Comparison of ENCODE assay signal across 8 cellular contexts in the genomic region with DNA sequence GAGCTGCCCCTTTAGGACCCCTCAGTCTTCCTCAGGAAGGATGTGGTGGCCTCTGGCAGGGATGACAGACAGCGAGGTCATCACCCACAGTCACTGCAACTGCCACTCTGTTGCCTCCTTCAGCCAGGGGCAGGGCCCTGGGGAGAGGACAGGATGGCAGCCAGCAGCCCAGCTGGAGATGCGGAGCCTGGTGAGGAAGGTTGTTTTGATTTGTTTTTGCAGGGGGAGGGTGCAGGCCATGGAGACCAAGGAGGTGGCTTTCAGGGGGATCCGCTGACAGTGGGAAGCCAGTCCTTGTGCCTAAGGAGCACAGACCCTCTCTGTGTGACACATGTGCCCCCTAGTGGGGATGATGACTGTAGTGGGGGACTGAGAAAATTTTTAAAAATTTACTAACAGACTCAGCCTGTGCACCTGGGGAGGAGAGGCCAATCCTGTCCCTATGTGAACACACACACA. TPM values are rescaled to one million over a fixed set of nuclear protein-coding genes. Genes with fewer than 3 reads are reported as not detected.
A peak's percentile ranks its signal among the peaks of the same experiment; 100 is the strongest.
DNase-seq lines count a peak whose midpoint lies in the region; ATAC-seq, FAIRE-seq and TF ChIP-seq lines count a peak whose summit lies in the region.
"Had no signal": no experiment of that assay in that cellular context is flagged by ENCODE, and none has a peak within 500 bp of the region (broad histone marks: within the 10 kb centered on the region; RNA-seq: fewer than 3 reads in every experiment).

No MANE protein-coding gene starts in this region.

- no peaks in the 10 kb centered on the region for H3K9me2 ChIP-seq in Loucy (replicated peaks; ENCODE audit: low read depth, low read length)

- intact Hi-C loops in kidney (cut with DNase I) = no loop called here

- H3K36me3 ChIP-seq in Loucy (ENCODE audit: insufficient read depth, low read length) = no peaks in the 10 kb centered on the region
- peaks cover 1% of the 10 kb centered on the region for H3K36me3 ChIP-seq in bronchial epithelial cell (ENCODE audit: control insufficient read depth, insufficient read depth, low read length)
- no peaks in the 10 kb centered on the region for H3K36me3 ChIP-seq in kidney (ENCODE audit: control insufficient read depth in 1 of 2, insufficient read depth in 2 of 2, low read length in 2 of 2)

- H3K4me2 ChIP-seq in Loucy (ENCODE audit: low read depth, low read length, poor library complexity, severe bottlenecking) = peak overlapping the region; percentile 75

- TF ChIP-seq CTCF in Loucy (conservative IDR thresholded peaks at IDR 0.05; ENCODE audit: low read length) (peak; percentile 83), bronchial epithelial cell (IDR thresholded peaks at IDR 0.05; ENCODE audit: insufficient read depth, low read length, severe bottlenecking) (peak; percentile 56), kidney (IDR thresholded peaks at IDR 0.05; ENCODE audit: borderline replicate concordance, extremely low read depth, insufficient read depth) (peak; percentile 78)

- peaks cover 2% of the 10 kb centered on the region; the same call in 1 of the 2 replicates for H3F3A ChIP-seq in Loucy (ENCODE audit: low read depth)

- no peak for FAIRE-seq in bronchial epithelial cell (lab: Jason Lieb, UNC)
- no peak for FAIRE-seq in kidney (lab: Jason Lieb, UNC)
- FAIRE-seq: colon had no signal

- H3K4me3 ChIP-seq in Loucy (ENCODE audit: low read length, poor library complexity, severe bottlenecking) (peak overlapping the region; percentile 56), bronchial epithelial cell (ENCODE audit: low read depth, low read length) (no peak overlapping the region), kidney (ENCODE audit: low read length in 2 of 2) (no peak overlapping the region)

- peak overlapping the region; percentile 51 to 64 for H3K27ac ChIP-seq in kidney (ENCODE audit: low read depth in 2 of 2, low read length in 2 of 2)

- H3K27me3 ChIP-seq in Loucy (ENCODE audit: insufficient read depth, low read length, poor library complexity, severe bottlenecking) = no peaks in the 10 kb centered on the region
- H3K27me3 ChIP-seq in bronchial epithelial cell (ENCODE audit: control insufficient read depth, insufficient read depth, low read length) = no peaks in the 10 kb centered on the region

- H3K4me1 ChIP-seq in Loucy (ENCODE audit: insufficient read depth, low read length, poor library complexity, severe bottlenecking) (peaks cover 77% of the 10 kb centered on the region), kidney (ENCODE audit: control insufficient read depth in 1 of 2, insufficient read depth in 1 of 2, low read depth in 1 of 2, low read length in 2 of 2) (peaks cover 17 to 29% of the 10 kb centered on the region in 2 donors)

- H3K79me2 ChIP-seq in Loucy (ENCODE audit: insufficient read depth, low read length) = peaks cover 13% of the 10 kb centered on the region; the same call in 1 of the 2 replicates

- H3K9ac ChIP-seq in Loucy (ENCODE audit: low read depth, low read length, poor library complexity, severe bottlenecking) = peak overlapping the region; percentile 69
- H3K9ac ChIP-seq in kidney (ENCODE audit: low read length in 2 of 2) = no peak overlapping the region

- ATAC-seq in HG02763 (IDR thresholded peaks at IDR 0.05; ENCODE audit: unreplicated experiment) = no peak

- H3K9me3 ChIP-seq in Loucy (ENCODE audit: insufficient read depth, low read depth, low read length) = no peaks in the 10 kb centered on the region
- no peaks in the 10 kb centered on the region for H3K9me3 ChIP-seq in kidney (ENCODE audit: control insufficient read depth in 1 of 2, low read length in 2 of 2)

- no peaks in the 10 kb centered on the region for H4K20me1 ChIP-seq in Loucy (ENCODE audit: insufficient read depth, low read length, poor library complexity, severe bottlenecking)

- H2AFZ ChIP-seq in Loucy (ENCODE audit: low read length) = no peak overlapping the region

- DNase-seq in GDM1 (lab: John Stamatoyannopoulos, UW) (peak; percentile 84), T1000 (lab: John Stamatoyannopoulos, UW) (peak; percentile 46), bronchial epithelial cell (ENCODE audit: low read depth) (peak; percentile 50), kidney (peak; percentile 71)
- peak; percentile 45 for DNase-seq in stimulated activated CD8-positive, alpha-beta memory T cell treated with anti-CD3 and anti-CD28 coated beads, Interleukin-15, amount 100 ng/mL, for 1 hour (ENCODE audit: low read depth)

RNA-seq across cellular contexts. Expression of gene PRCD, which starts 7.4 kb away (rescaled TPM):
- total RNA-seq in bronchial epithelial cell (0.13 TPM in 1 of 2 replicates, not detected in the other), kidney (2.2 TPM)
- polyA plus RNA-seq in kidney (ENCODE audit: insufficient read depth, low read depth, low replicate concordance) = not detected

RNA-seq across cellular contexts. Expression of gene CYGB, which starts 9.7 kb away (rescaled TPM):
- total RNA-seq in bronchial epithelial cell = 2.1 and 2.3 TPM in 2 replicates
- total RNA-seq in kidney = 12.6 TPM
- polyA plus RNA-seq in kidney (ENCODE audit: insufficient read depth, low read depth, low replicate concordance) = 6.7 TPM

RNA-seq across cellular contexts. Expression of gene ST6GALNAC2, which starts 38.4 kb away (rescaled TPM):
- 38.4 and 64.4 TPM in 2 replicates for total RNA-seq in bronchial epithelial cell
- 28.6 TPM for total RNA-seq in kidney
- polyA plus RNA-seq in kidney (ENCODE audit: insufficient read depth, low read depth, low replicate concordance) = 6.5 TPM

RNA-seq across cellular contexts. Expression of gene RHBDF2, which starts 46.0 kb away (rescaled TPM):
- total RNA-seq in bronchial epithelial cell (9.9 and 10.8 TPM in 2 replicates), kidney (58.6 TPM)
- 6.8 TPM for polyA plus RNA-seq in kidney (ENCODE audit: insufficient read depth, low read depth, low replicate concordance)
